Comparison of ENCODE assay signal across 1 cellular context in genomic region chr15:34855893-34856292, GRCh38.
TF ChIP-seq lines count a peak whose summit lies in the region.

No MANE protein-coding gene starts in this region.

TF ChIP-seq in HepG2, 621 proteins besides CTCF, POLR2A, EP300 and RAD21:
- TF ChIP-seq ETV6 (CRISPR knock-in tag; conservative IDR thresholded peaks at IDR 0.05) (no peak), ZNF788 (CRISPR knock-in tag; IDR thresholded peaks at IDR 0.05; ENCODE audit: borderline replicate concordance) (no peak), SSRP1 (CRISPR knock-in tag; IDR thresholded peaks at IDR 0.05) (no peak), SMAD9 (CRISPR knock-in tag; IDR thresholded peaks at IDR 0.05) (no peak), SNAPC4 (CRISPR knock-in tag; IDR thresholded peaks at IDR 0.05) (no peak), ATF1 (CRISPR knock-in tag; IDR thresholded peaks at IDR 0.05) (no peak), ZNF232 (CRISPR knock-in tag; IDR thresholded peaks at IDR 0.05; ENCODE audit: borderline replicate concordance) (no peak), FOXA3 (CRISPR knock-in tag; IDR thresholded peaks at IDR 0.05) (no peak), NFRKB (IDR thresholded peaks at IDR 0.05) (no peak), DRAP1 (CRISPR knock-in tag; IDR thresholded peaks at IDR 0.05) (no peak), ZNF646 (CRISPR knock-in tag; IDR thresholded peaks at IDR 0.05) (no peak), ZNF546 (CRISPR knock-in tag; conservative IDR thresholded peaks at IDR 0.05) (no peak), ZNF224 (CRISPR knock-in tag; IDR thresholded peaks at IDR 0.05) (no peak), NR2C2 (CRISPR knock-in tag; IDR thresholded peaks at IDR 0.05; ENCODE audit: borderline replicate concordance) (no peak), ZNF7 (CRISPR knock-in tag; IDR thresholded peaks at IDR 0.05) (no peak), ZMAT3 (CRISPR knock-in tag; conservative IDR thresholded peaks at IDR 0.05) (no peak), SMARCC2 (IDR thresholded peaks at IDR 0.05) (no peak)
